1 cellular context compared by ENCODE assay signal in genomic region chr17:48578616-48579560, GRCh38.
TF ChIP-seq lines count a peak whose summit lies in the region.

No MANE protein-coding gene starts in this region.

TF ChIP-seq in H1, 55 proteins besides CTCF, POLR2A, EP300 and RAD21:
- TF ChIP-seq SUZ12 (IDR thresholded peaks at IDR 0.05; ENCODE audit: low read length) (peak; percentile 96), EZH2 (IDR thresholded peaks at IDR 0.05; ENCODE audit: low read depth, low read length, severe bottlenecking) (peak; percentile 97), CTBP2 (IDR thresholded peaks at IDR 0.05; ENCODE audit: borderline replicate concordance, insufficient read depth, insufficient read length, low read length) (peak; percentile 89), NANOG (IDR thresholded peaks at IDR 0.05; ENCODE audit: insufficient read depth, low read depth, low read length, poor library complexity, severe bottlenecking) (no peak), TBP (IDR thresholded peaks at IDR 0.05; ENCODE audit: low read depth, low read length) (no peak), RNF2 (IDR thresholded peaks at IDR 0.05; ENCODE audit: borderline replicate concordance, low read depth, low read length, missing control alignments, poor library complexity, severe bottlenecking) (peak; percentile 97)
